19 cellular contexts compared by ENCODE assay signal in the genomic region with DNA sequence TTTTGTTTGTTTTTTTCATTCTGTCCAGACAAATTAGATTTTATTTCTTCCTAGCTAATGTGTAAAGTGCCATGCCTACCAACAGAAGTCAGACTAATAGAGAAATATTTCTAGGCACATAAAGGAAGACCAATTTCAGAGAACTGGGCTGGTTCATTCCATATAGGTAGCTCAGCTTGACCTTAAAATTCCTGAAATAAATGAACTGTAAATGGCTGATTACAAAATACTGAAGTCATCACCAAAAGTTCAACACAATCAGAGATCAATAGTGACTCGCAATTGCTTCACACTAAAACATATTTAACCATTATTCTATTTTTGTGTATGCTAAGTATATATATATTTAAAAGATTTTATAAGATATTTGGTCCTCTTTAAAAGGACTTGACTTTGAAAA. TPM values are rescaled to one million over a fixed set of nuclear protein-coding genes. Genes with fewer than 3 reads are reported as not detected.
DNase-seq lines count a peak whose midpoint lies in the region; ATAC-seq, FAIRE-seq and TF ChIP-seq lines count a peak whose summit lies in the region.
"Had no signal": no experiment of that assay in that cellular context is flagged by ENCODE, and none has a peak within 500 bp of the region (broad histone marks: within the 10 kb centered on the region; RNA-seq: fewer than 3 reads in every experiment).

No MANE protein-coding gene starts in this region.

- FAIRE-seq in HepG2 (lab: Jason Lieb, UNC), result no peak
- FAIRE-seq: GM18507, GM19239 had no signal

- in situ Hi-C loops in HepG2 (cut with HindIII; ENCODE audit: extremely low pct_ligation_motif_present, low pct_unique_long_range_greater_than_20kb), result no loop called here

- WGBS in HepG2 (ENCODE audit: low lambda C conversion rate), result 0% methylated on average over 1 of the region's 1 CpG

- TF ChIP-seq POLR2A in HepG2 (IDR thresholded peaks at IDR 0.05; ENCODE audit: insufficient read depth in 1 of 2, low read depth in 2 of 2, low read length in 2 of 2), result no peak

- H3K79me2 ChIP-seq in HepG2 (ENCODE audit: insufficient read depth, low read length), result no peaks in the 10 kb centered on the region

- no peak for ATAC-seq in lower lobe of right lung
- no peak for ATAC-seq in HepG2
- ATAC-seq in HG02610 (IDR thresholded peaks at IDR 0.05; ENCODE audit: unreplicated experiment), result no peak

- TF ChIP-seq RAD21 in Ishikawa (IDR thresholded peaks at IDR 0.05; ENCODE audit: low read depth), result no peak
- TF ChIP-seq RAD21 in HepG2 (CRISPR knock-in tag; IDR thresholded peaks at IDR 0.05), result no peak

- H3K9ac ChIP-seq in HepG2 (ENCODE audit: insufficient read depth, low read depth, low read length), result no peak overlapping the region
- H3K9ac ChIP-seq: BLaER1 had no signal

- H4K20me1 ChIP-seq in HepG2 (ENCODE audit: insufficient read depth, low read length), result no peaks in the 10 kb centered on the region
- H4K20me1 ChIP-seq: BLaER1 had no signal

- BruUV-seq in HepG2 (replicated peaks; lab: Mats Ljungman, UMichigan), result no TSS peak

- H3K36me3 ChIP-seq in lower lobe of right lung (no peaks in the 10 kb centered on the region), HepG2 (replicated peaks in 1 of 2; ENCODE audit: control insufficient read depth in 1 of 2, insufficient read depth in 2 of 2, low read length in 2 of 2) (no peaks in the 10 kb centered on the region)
- H3K36me3 ChIP-seq: BLaER1 had no signal

- POLR2A ChIA-PET in HepG2 (lab: Yijun Ruan, JAX), result no interaction called here

- intact Hi-C loops in lower lobe of right lung (cut with DNase I) (no loop called here), HepG2 (cut with micrococcal nuclease; ENCODE audit: unreplicated experiment) (loop anchor here (2.0 kb wide), 1 partner anchor 56 kb away; no protein-coding TSS in a partner anchor)

- TF ChIP-seq EP300 in Ishikawa (IDR thresholded peaks at IDR 0.05; ENCODE audit: borderline replicate concordance), result no peak
- TF ChIP-seq EP300 in HepG2 (IDR thresholded peaks at IDR 0.05; ENCODE audit: low read depth in 2 of 2, low read length in 2 of 2), result no peak
- TF ChIP-seq EP300 in HepG2 (CRISPR knock-in tag; IDR thresholded peaks at IDR 0.05; ENCODE audit: borderline replicate concordance), result no peak

- no peak overlapping the region for H2AFZ ChIP-seq in HepG2 (ENCODE audit: low read length)

- H3K4me2 ChIP-seq in HepG2 (ENCODE audit: low read depth, low read length), result no peak overlapping the region
- H3K4me2 ChIP-seq: BLaER1 had no signal

- CTCF ChIA-PET in HepG2 (lab: Yijun Ruan, JAX; ENCODE audit: low intra/inter-chr PET ratio, low total read pairs), result no interaction called here

- no peak overlapping the region for H3K4me3 ChIP-seq in epithelial cell of proximal tubule (ENCODE audit: low read depth, low read length)
- peak overlapping the region; percentile 57 for H3K4me3 ChIP-seq in lower lobe of right lung
- no peak overlapping the region for H3K4me3 ChIP-seq in HepG2 (replicated peaks in 1 of 3; ENCODE audit: insufficient read depth in 1 of 3, low read depth in 2 of 3, low read length in 3 of 3)
- H3K4me3 ChIP-seq: BLaER1, SK-N-MC had no signal

- H3K4me1 ChIP-seq in lower lobe of right lung (no peaks in the 10 kb centered on the region), HepG2 (ENCODE audit: insufficient read depth, low read length) (no peaks in the 10 kb centered on the region)
- H3K4me1 ChIP-seq: BLaER1 had no signal

- H3K27me3 ChIP-seq in lower lobe of right lung (ENCODE audit: low read depth) (peaks cover 5% of the 10 kb centered on the region), HepG2 (ENCODE audit: control insufficient read depth in 1 of 2, insufficient read depth in 2 of 2, low read length in 2 of 2) (no peaks in the 10 kb centered on the region)
- H3K27me3 ChIP-seq: BLaER1 had no signal

- H3K9me3 ChIP-seq in lower lobe of right lung (no peaks in the 10 kb centered on the region), HepG2 (ENCODE audit: low read length) (no peaks in the 10 kb centered on the region)
- H3K9me3 ChIP-seq: BLaER1 had no signal

- TF ChIP-seq CTCF in epithelial cell of proximal tubule (conservative IDR thresholded peaks at IDR 0.05; ENCODE audit: low read depth, low read length) (no peak), lower lobe of right lung (IDR thresholded peaks at IDR 0.05) (no peak), HepG2 (CRISPR knock-in tag; IDR thresholded peaks at IDR 0.05) (no peak)

- DNase-seq in ELR (ENCODE audit: low read depth), result peak; percentile 54
- peak; percentile 47 for DNase-seq in epithelial cell of proximal tubule (ENCODE audit: low read depth)
- DNase-seq in lower lobe of right lung, result no peak
- DNase-seq in HepG2 (ENCODE audit: low spot score), result no peak
- DNase-seq in OCI-M1 (lab: John Stamatoyannopoulos, UW), result no peak
- no peak for DNase-seq in retina
- DNase-seq: DMS153; Karpas-422; MM.1S; NCI-H1105; NCI-H187; NCI-H69; NK-92 treated with Interleukin-12 subunit alpha and Interleukin-12 subunit beta, amount 100 ng/mL, for 24 hours had no signal

- H3K27ac ChIP-seq in lower lobe of right lung, result no peak overlapping the region
- no peak overlapping the region for H3K27ac ChIP-seq in HepG2 (ENCODE audit: extremely low read length, insufficient read depth, low read length)
- H3K27ac ChIP-seq: BLaER1, SK-N-MC had no signal

TF ChIP-seq in Ishikawa, 13 proteins besides CTCF, POLR2A, EP300 and RAD21 (continues in another document):
- TF ChIP-seq CREB1 (IDR thresholded peaks at IDR 0.05; ENCODE audit: low read depth), result no peak

TF ChIP-seq in HepG2, 621 proteins besides CTCF, POLR2A, EP300 and RAD21 (continues in another document):
- TF ChIP-seq, protein P1, sequence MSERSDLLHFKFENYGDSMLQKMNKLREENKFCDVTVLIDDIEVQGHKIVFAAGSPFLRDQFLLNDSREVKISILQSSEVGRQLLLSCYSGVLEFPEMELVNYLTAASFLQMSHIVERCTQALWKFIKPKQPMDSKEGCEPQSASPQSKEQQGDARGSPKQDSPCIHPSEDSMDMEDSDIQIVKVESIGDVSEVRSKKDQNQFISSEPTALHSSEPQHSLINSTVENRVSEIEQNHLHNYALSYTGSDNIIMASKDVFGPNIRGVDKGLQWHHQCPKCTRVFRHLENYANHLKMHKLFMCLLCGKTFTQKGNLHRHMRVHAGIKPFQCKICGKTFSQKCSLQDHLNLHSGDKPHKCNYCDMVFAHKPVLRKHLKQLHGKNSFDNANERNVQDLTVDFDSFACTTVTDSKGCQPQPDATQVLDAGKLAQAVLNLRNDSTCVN (CRISPR knock-in tag; IDR thresholded peaks at IDR 0.05; ENCODE audit: borderline replicate concordance), result no peak
- TF ChIP-seq ATF1 (CRISPR knock-in tag; IDR thresholded peaks at IDR 0.05), result no peak
- TF ChIP-seq, protein P2, sequence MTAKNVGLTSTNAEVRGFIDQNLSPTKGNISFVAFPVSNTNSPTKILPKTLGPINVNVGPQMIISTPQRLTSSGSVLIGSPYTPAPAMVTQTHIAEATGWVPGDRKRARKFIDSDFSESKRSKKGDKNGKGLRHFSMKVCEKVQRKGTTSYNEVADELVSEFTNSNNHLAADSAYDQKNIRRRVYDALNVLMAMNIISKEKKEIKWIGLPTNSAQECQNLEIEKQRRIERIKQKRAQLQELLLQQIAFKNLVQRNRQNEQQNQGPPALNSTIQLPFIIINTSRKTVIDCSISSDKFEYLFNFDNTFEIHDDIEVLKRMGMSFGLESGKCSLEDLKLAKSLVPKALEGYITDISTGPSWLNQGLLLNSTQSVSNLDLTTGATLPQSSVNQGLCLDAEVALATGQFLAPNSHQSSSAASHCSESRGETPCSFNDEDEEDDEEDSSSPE (CRISPR knock-in tag; IDR thresholded peaks at IDR 0.05), result no peak
- TF ChIP-seq ZNF350 (CRISPR knock-in tag; IDR thresholded peaks at IDR 0.05; ENCODE audit: borderline replicate concordance, low read depth), result no peak
- TF ChIP-seq EZH2 (conservative IDR thresholded peaks at IDR 0.05; ENCODE audit: low read depth, low read length), result no peak

RNA-seq across cellular contexts. Expression of gene PTPRB, which starts 34.2 kb away (rescaled TPM):
- total RNA-seq in epithelial cell of proximal tubule, result 1.6 and 2.5 TPM in 2 replicates
- 91.4 TPM for total RNA-seq in lower lobe of right lung
- total RNA-seq in HepG2 (2016; rRNA removed; fragmentation: Illumina TruSeq; extraction: Trizol), result 0.02 TPM in 1 of 2 replicates, not detected in the other
- not detected in 2 replicates for total RNA-seq in HepG2 (2016; cell fraction: cytosol; rRNA removed; fragmentation: Illumina TruSeq; extraction: Trizol; ENCODE audit: low read depth)
- total RNA-seq in HepG2 (2016; cell fraction: insoluble cytoplasmic fraction; rRNA removed; fragmentation: Illumina TruSeq; extraction: Trizol), result under 0.01 TPM in 1 of 2 replicates, not detected in the other
- total RNA-seq in HepG2 (2016; cell fraction: membrane; rRNA removed; fragmentation: Illumina TruSeq; extraction: Trizol), result not detected in 2 replicates
- not detected in 2 replicates for total RNA-seq in HepG2 (2016; cell fraction: nucleus; rRNA removed; fragmentation: Illumina TruSeq; extraction: Trizol)
- polyA plus RNA-seq in HepG2 (2011; rRNA removed), result 0.05 and 0.07 TPM in 2 replicates
- polyA plus RNA-seq in HepG2 (2011; cell fraction: cytosol; rRNA removed), result 0.03 and 0.04 TPM in 2 replicates
- polyA plus RNA-seq in HepG2 (2011; cell fraction: nucleus; rRNA removed), result 0.05 and 0.12 TPM in 2 replicates
- 0.16 and 0.24 TPM in 2 replicates for polyA plus RNA-seq in HepG2 (2012)
- polyA plus RNA-seq in HepG2 (2016; cell fraction: cytosol; fragmentation: Illumina TruSeq; extraction: Trizol; ENCODE audit: low read depth), result not detected in 2 replicates
- polyA plus RNA-seq in HepG2 (2016; cell fraction: insoluble cytoplasmic fraction; fragmentation: Illumina TruSeq; extraction: Trizol; ENCODE audit: low read depth), result 0.02 TPM in 1 of 2 replicates, not detected in the other
- polyA plus RNA-seq in HepG2 (2016; cell fraction: membrane; fragmentation: Illumina TruSeq; extraction: Trizol; ENCODE audit: low read depth), result not detected in 2 replicates
- not detected in 2 replicates for polyA plus RNA-seq in HepG2 (2016; cell fraction: nucleus; fragmentation: Illumina TruSeq; extraction: Trizol; ENCODE audit: insufficient read depth, low read depth)
- polyA minus RNA-seq in HepG2 (2011; rRNA and poly(A)+ RNA removed; ENCODE audit: low replicate concordance), result 0.24 and 2.9 TPM in 2 replicates
- polyA minus RNA-seq in HepG2 (2011; cell fraction: cytosol; rRNA and poly(A)+ RNA removed), result 0.10 TPM in 1 of 2 replicates, not detected in the other
- polyA minus RNA-seq in HepG2 (2011; cell fraction: nucleus; rRNA and poly(A)+ RNA removed), result 0.39 and 0.75 TPM in 2 replicates

Comparison
In these comparisons a context has a peak if more than half of its experiments do, and no peak if none do; other contexts are left out.
1. DNase-seq: peak in ELR (single experiment) and epithelial cell of proximal tubule (single experiment); none in lower lobe of right lung (single experiment), HepG2 (single experiment), OCI-M1 (single experiment) and retina (single experiment).
2. RNA of gene PTPRB, which starts 34.2 kb away (total RNA-seq): 91.4 TPM in lower lobe of right lung (single experiment); 1.6 to 2.5 TPM in epithelial cell of proximal tubule and under 0.01 to 0.02 TPM in HepG2; every median in the first group is over 10 times any median in the second.